Comparison of ENCODE assay signal across 20 cellular contexts in genomic region chr4:5381981-5382441, GRCh38.
DNase-seq lines count a peak whose midpoint lies in the region; ATAC-seq and TF ChIP-seq lines count a peak whose summit lies in the region.
"Had no signal": no experiment of that assay in that cellular context is flagged by ENCODE, and none has a peak within 500 bp of the region (broad histone marks: within the 10 kb centered on the region; RNA-seq: fewer than 3 reads in every experiment).

No MANE protein-coding gene starts in this region.

- TF ChIP-seq CTCF in BJ (IDR thresholded peaks at IDR 0.05; ENCODE audit: insufficient read depth, low read depth, low read length) (no peak), cardiac fibroblast (IDR thresholded peaks at IDR 0.05; ENCODE audit: low read depth, low read length) (no peak), osteocyte (IDR thresholded peaks at IDR 0.05) (peak; percentile 9)

- H3K27me3 Mint-ChIP-seq in osteocyte (ENCODE audit: unreplicated experiment) = no peaks in the 10 kb centered on the region
- H3K27me3 Mint-ChIP-seq: activated CD8-positive, alpha-beta T cell treated with anti-CD3 and anti-CD28 coated beads for 36 hours; activated naive CD8-positive, alpha-beta T cell treated with anti-CD3 and anti-CD28 coated beads for 36 hours had no signal

- ATAC-seq in HG03025 (IDR thresholded peaks at IDR 0.05; ENCODE audit: low FRiP score, unreplicated experiment) (no peak), HG03460 (IDR thresholded peaks at IDR 0.05; ENCODE audit: unreplicated experiment) (no peak)
- ATAC-seq: activated CD8-positive, alpha-beta T cell treated with anti-CD3 and anti-CD28 coated beads for 36 hours; activated T-cell treated with anti-CD3 and anti-CD28 coated beads, Interleukin-2, amount 50 U/mL, for 72 hours; pancreas had no signal

- no peaks in the 10 kb centered on the region for H3K27me3 ChIP-seq in BJ (ENCODE audit: control insufficient read depth, insufficient read depth, low read length)
- H3K27me3 ChIP-seq in MG63 = no peaks in the 10 kb centered on the region
- H3K27me3 ChIP-seq: pancreas had no signal

- H3K9me3 Mint-ChIP-seq in osteocyte (ENCODE audit: unreplicated experiment) = peaks cover 4% of the 10 kb centered on the region

- CTCF ChIA-PET in BJ (lab: Yijun Ruan, JAX) = interaction anchor here (1.9 kb wide), 1 partner anchor 331 kb away, joined by 6 read pairs; the partner anchor contains the start of gene STK32B

- no peaks in the 10 kb centered on the region for H3K9me3 ChIP-seq in MG63
- H3K9me3 ChIP-seq: pancreas had no signal

- no peaks in the 10 kb centered on the region for H3K36me3 ChIP-seq in BJ (ENCODE audit: control insufficient read depth, insufficient read depth, low read length)
- no peaks in the 10 kb centered on the region for H3K36me3 ChIP-seq in MG63
- H3K36me3 ChIP-seq: pancreas had no signal

- peaks cover 2% of the 10 kb centered on the region for H3K36me3 Mint-ChIP-seq in osteocyte (ENCODE audit: unreplicated experiment)
- H3K36me3 Mint-ChIP-seq: activated naive CD8-positive, alpha-beta T cell treated with anti-CD3 and anti-CD28 coated beads for 36 hours had no signal

- H3K27ac Mint-ChIP-seq in osteocyte (ENCODE audit: unreplicated experiment) = peak overlapping the region; percentile 96
- H3K27ac Mint-ChIP-seq: activated CD8-positive, alpha-beta T cell treated with anti-CD3 and anti-CD28 coated beads for 36 hours; activated naive CD8-positive, alpha-beta T cell treated with anti-CD3 and anti-CD28 coated beads for 36 hours; activated T-cell treated with anti-CD3 and anti-CD28 coated beads, Interleukin-2, amount 50 U/mL, for 72 hours had no signal

- peak overlapping the region; percentile 14 for H3K4me3 Mint-ChIP-seq in osteocyte (ENCODE audit: unreplicated experiment)
- H3K4me3 Mint-ChIP-seq: activated CD8-positive, alpha-beta T cell treated with anti-CD3 and anti-CD28 coated beads for 36 hours; activated naive CD8-positive, alpha-beta T cell treated with anti-CD3 and anti-CD28 coated beads for 36 hours; activated T-cell treated with anti-CD3 and anti-CD28 coated beads, Interleukin-2, amount 50 U/mL, for 72 hours; central memory CD8-positive, alpha-beta T cell had no signal

- DNase-seq in BJ (ENCODE audit: low read depth) = peak; percentile 66
- DNase-seq in MG63 = peak; percentile 30
- DNase-seq in cardiac fibroblast (ENCODE audit: low read depth in 2 of 2) = peak; percentile 11 to 48
- peak; percentile 89 for DNase-seq in osteocyte (ENCODE audit: extremely low spot score, unreplicated experiment)
- no peak for DNase-seq in NCI-H2107 (lab: John Stamatoyannopoulos, UW)
- DNase-seq in foreskin melanocyte = no peak
- DNase-seq: activated CD8-positive, alpha-beta T cell treated with anti-CD3 and anti-CD28 coated beads for 36 hours; activated naive CD8-positive, alpha-beta T cell treated with anti-CD3 and anti-CD28 coated beads for 36 hours; activated T-cell treated with anti-CD3 and anti-CD28 coated beads, Interleukin-2, amount 50 U/mL, for 72 hours; C1 segment of cervical spinal cord; DMS153; H7; Kasumi-1; NCI-H1436; NCI-H2227 treated with DMSO at 0.1 percent for 48 hours; pancreas had no signal

- H3K4me1 Mint-ChIP-seq in osteocyte (ENCODE audit: unreplicated experiment) = peaks cover 72% of the 10 kb centered on the region
- H3K4me1 Mint-ChIP-seq: activated naive CD8-positive, alpha-beta T cell treated with anti-CD3 and anti-CD28 coated beads for 36 hours had no signal

- POLR2A ChIA-PET in BJ (lab: Charles Lee) = no interaction called here

- H3K4me3 ChIP-seq in BJ (ENCODE audit: low read depth, low read length) (no peak overlapping the region), MG63 (no peak overlapping the region), cardiac fibroblast (replicated peaks in 1 of 2; ENCODE audit: low read depth in 2 of 2, low read length in 2 of 2) (no peak overlapping the region)
- H3K4me3 ChIP-seq: pancreas, skin epidermis had no signal

Comparison
In these comparisons a context has a peak if more than half of its experiments do, and no peak if none do; other contexts are left out.
1. DNase-seq: peak in BJ (single experiment), MG63 (single experiment), cardiac fibroblast (2 of 2) and osteocyte (single experiment); none in NCI-H2107 (single experiment) and foreskin melanocyte (single experiment).